ENCODE assay signal across 14 cellular contexts in genomic region chr14:96198430-96199133, GRCh38. TPM values are rescaled to one million over a fixed set of nuclear protein-coding genes. Genes with fewer than 3 reads are reported as not detected.
DNase-seq lines count a peak whose midpoint lies in the region; ATAC-seq and TF ChIP-seq lines count a peak whose summit lies in the region.
"Had no signal": no experiment of that assay in that cellular context is flagged by ENCODE, and none has a peak within 500 bp of the region (broad histone marks: within the 10 kb centered on the region; RNA-seq: fewer than 3 reads in every experiment).

No MANE protein-coding gene starts in this region.

- TF ChIP-seq POLR2A in stomach (IDR thresholded peaks at IDR 0.05) = no peak

- H3K27me3 ChIP-seq in stomach = no peaks in the 10 kb centered on the region

- TF ChIP-seq EP300 in stomach (IDR thresholded peaks at IDR 0.05) = no peak

- H3K9me3 Mint-ChIP-seq in activated T-cell treated with anti-CD3 and anti-CD28 coated beads, Interleukin-2, amount 50 U/mL, for 4 hours = peaks cover 8% of the 10 kb centered on the region
- H3K9me3 Mint-ChIP-seq: dendritic cell treated with granulocyte-macrophage colony-stimulating factor and Interleukin-4, amounts not matched to agents 40 ng/mL and 50 ng/mL, for 4 days had no signal

- intact Hi-C loops in stomach (cut with DNase I; ENCODE audit: low total_unique reads) = no loop called here

- no peaks in the 10 kb centered on the region for H3K36me3 Mint-ChIP-seq in activated T-cell treated with anti-CD3 and anti-CD28 coated beads, Interleukin-2, amount 50 U/mL, for 4 hours (ENCODE audit: insufficient read depth)

- peaks cover 12% of the 10 kb centered on the region for H3K4me1 Mint-ChIP-seq in activated T-cell treated with anti-CD3 and anti-CD28 coated beads, Interleukin-2, amount 50 U/mL, for 4 hours (ENCODE audit: low read depth)

- no peak for DNase-seq in activated T-cell treated with anti-CD3 and anti-CD28 coated beads, Interleukin-2, amount 50 U/mL, for 4 hours
- DNase-seq in activated T-cell treated with anti-CD3 and anti-CD28 coated beads, Interleukin-2, amount 50 U/mL, for 48 hours = no peak
- DNase-seq in RPMI7951 (ENCODE audit: low read depth) (peak; percentile 23), fibroblast of villous mesenchyme (ENCODE audit: low read depth) (peak; percentile 34), stomach (no peak)
- DNase-seq: activated CD4-positive, CD25-positive, alpha-beta regulatory T cell; foreskin melanocyte; left cardiac atrium; NCI-H2029 treated with DMSO at 0.1 percent for 48 hours; stimulated activated CD4-positive, alpha-beta T cell treated with anti-CD3 and anti-CD28 coated beads, Interleukin-4, amount 100 ng/mL, for 4 hours had no signal

- H3K9me3 ChIP-seq in stomach = no peaks in the 10 kb centered on the region

- H3K36me3 ChIP-seq in stomach = no peaks in the 10 kb centered on the region

- no peak for TF ChIP-seq CTCF in fibroblast of villous mesenchyme (IDR thresholded peaks at IDR 0.05; ENCODE audit: insufficient read depth, low read depth, low read length)
- TF ChIP-seq CTCF in stomach (IDR thresholded peaks at IDR 0.05) = no peak

- WGBS in stomach, 5 donors = 30 to 36% (median 33%) methylated on average over 9 of the region's 9 CpGs

- ATAC-seq in activated T-cell treated with anti-CD3 and anti-CD28 coated beads, Interleukin-2, amount 50 U/mL, for 4 hours = peak in 1 of 2 donors; percentile 37
- no peak for ATAC-seq in GM19452 (IDR thresholded peaks at IDR 0.05; ENCODE audit: unreplicated experiment)
- ATAC-seq in GM18858 (IDR thresholded peaks at IDR 0.05; ENCODE audit: unreplicated experiment) = no peak
- ATAC-seq in GM21360 (IDR thresholded peaks at IDR 0.05; ENCODE audit: unreplicated experiment) = no peak

- H3K4me3 Mint-ChIP-seq in activated T-cell treated with anti-CD3 and anti-CD28 coated beads, Interleukin-2, amount 50 U/mL, for 4 hours = peak overlapping the region; percentile 47
- H3K4me3 Mint-ChIP-seq: dendritic cell treated with granulocyte-macrophage colony-stimulating factor and Interleukin-4, amounts not matched to agents 40 ng/mL and 50 ng/mL, for 4 days had no signal

- H3K4me3 ChIP-seq in fibroblast of villous mesenchyme (ENCODE audit: low read depth, low read length) (peak overlapping the region; percentile 18), stomach (no peak overlapping the region)

- H3K27ac ChIP-seq in stomach = peak overlapping the region in 4 of 5 donors; percentile 16 to 66 (median 58)

- H3K27me3 Mint-ChIP-seq in activated T-cell treated with anti-CD3 and anti-CD28 coated beads, Interleukin-2, amount 50 U/mL, for 4 hours (ENCODE audit: low read depth) = peaks cover 15% of the 10 kb centered on the region

- peaks cover 0 to 19% (median 12%) of the 10 kb centered on the region in 4 donors for H3K4me1 ChIP-seq in stomach

RNA-seq across cellular contexts. Expression of gene BDKRB2, which starts 6.1 kb away (rescaled TPM):
- not detected for total RNA-seq in activated T-cell treated with anti-CD3 and anti-CD28 coated beads, Interleukin-2, amount 50 U/mL, for 4 hours
- 13.1 and 15.9 TPM in 2 replicates for total RNA-seq in RPMI7951 (2014; rRNA removed; shearing (Covaris generic))
- 51.5 and 105 TPM in 2 replicates for total RNA-seq in fibroblast of villous mesenchyme
- total RNA-seq in stomach = 10 to 100 TPM in 1 of 5 donors, 1 to 10 TPM in 3, not detected in 1; 5.3 to 14.2 (median 6.2) TPM
- polyA plus RNA-seq in stomach = 1 to 10 TPM; 3.5 to 6.1 (median 4.5) TPM

RNA-seq across cellular contexts. Expression of gene BDKRB1, which starts 57.4 kb away (rescaled TPM):
- not detected for total RNA-seq in activated T-cell treated with anti-CD3 and anti-CD28 coated beads, Interleukin-2, amount 50 U/mL, for 4 hours
- 7.1 and 9.2 TPM in 2 replicates for total RNA-seq in RPMI7951 (2014; rRNA removed; shearing (Covaris generic))
- total RNA-seq in fibroblast of villous mesenchyme (5.8 and 15.1 TPM in 2 replicates), stomach (1 to 10 TPM in 1 of 5 donors, under 1 TPM in 1, not detected in 3; 0.92 to 4.2 TPM)
- polyA plus RNA-seq in stomach = 1 to 10 TPM; 1.2 to 7.1 (median 4.2) TPM

Comparison
In these comparisons a context has a peak if more than half of its experiments do, and no peak if none do; other contexts are left out.
1. DNase-seq: peak in RPMI7951 (single experiment) and fibroblast of villous mesenchyme (single experiment); none in activated T-cell treated with anti-CD3 and anti-CD28 coated beads, Interleukin-2, amount 50 U/mL, for 4 hours (single experiment), activated T-cell treated with anti-CD3 and anti-CD28 coated beads, Interleukin-2, amount 50 U/mL, for 48 hours (0 of 2) and stomach (single experiment).